8 cellular contexts compared by ENCODE assay signal in the genomic region with DNA sequence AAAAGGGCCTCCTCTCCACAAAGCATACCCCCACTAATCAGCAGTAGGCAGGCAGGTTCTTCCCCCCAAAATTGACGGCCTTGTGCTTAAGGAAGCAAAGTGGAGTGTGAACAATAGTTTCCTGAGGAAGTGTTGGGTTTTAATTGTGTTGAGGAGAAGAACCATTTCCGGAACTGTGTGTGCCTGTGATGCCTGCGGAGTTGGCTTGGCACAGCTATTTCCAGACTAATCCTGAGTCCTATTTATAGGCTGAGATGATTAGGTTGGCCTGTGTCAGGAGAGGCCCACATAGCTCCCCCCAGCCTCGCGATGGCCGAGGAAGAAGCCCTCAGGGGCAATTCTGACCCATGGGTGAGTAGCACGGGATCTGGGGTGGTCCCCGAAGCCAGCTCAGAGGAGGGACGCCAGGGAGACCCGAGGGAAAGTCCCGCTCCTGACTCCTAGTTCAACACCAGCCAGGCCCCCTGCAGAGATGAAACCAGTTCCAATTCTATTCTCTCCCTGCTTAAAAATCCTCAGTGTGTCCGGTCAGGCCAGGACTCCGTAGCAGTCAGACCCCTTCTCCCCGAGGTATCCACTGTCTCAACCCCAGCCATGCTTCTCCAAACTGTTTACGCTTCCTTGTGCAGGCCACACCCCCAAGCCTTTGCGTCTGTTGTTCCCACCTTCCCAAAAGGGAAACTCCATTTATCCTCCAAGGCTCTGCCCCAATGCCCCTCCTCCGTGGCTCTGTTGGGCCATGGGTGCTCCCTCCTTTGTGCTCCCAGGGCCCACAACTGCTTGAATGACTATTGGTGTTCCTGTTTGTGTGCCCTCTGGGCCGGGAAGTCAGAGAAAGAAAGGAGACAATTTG. TPM values are rescaled to one million over a fixed set of nuclear protein-coding genes. Genes with fewer than 3 reads are reported as not detected.
DNase-seq lines count a peak whose midpoint lies in the region; ATAC-seq and TF ChIP-seq lines count a peak whose summit lies in the region.

No MANE protein-coding gene starts in this region.

- H3F3A ChIP-seq in GM23248 (ENCODE audit: insufficient read depth) = peaks cover 53% of the 10 kb centered on the region

- H2AFZ ChIP-seq in GM23248 = peak overlapping the region; percentile 56

- H3K9me3 Mint-ChIP-seq in nephron progenitor cell = no peaks in the 10 kb centered on the region

- peaks cover 62% of the 10 kb centered on the region for H3K4me1 Mint-ChIP-seq in nephron progenitor cell

- H3K4me1 ChIP-seq in GM23248 (ENCODE audit: insufficient read depth) = peaks cover 73% of the 10 kb centered on the region

- DNase-seq in GM23248 = peak; percentile 86
- peak; percentile 79 for DNase-seq in SK-MEL-5 (ENCODE audit: low read depth, low spot score)
- DNase-seq in fibroblast of pulmonary artery (ENCODE audit: low read depth) = peak; percentile 82
- no peak for DNase-seq in nephron progenitor cell
- DNase-seq in NCI-H1092 (lab: John Stamatoyannopoulos, UW) = no peak
- DNase-seq in NCI-H1436 (lab: John Stamatoyannopoulos, UW) = no peak

- H3K27ac Mint-ChIP-seq in nephron progenitor cell = peak overlapping the region; percentile 77

- no peaks in the 10 kb centered on the region for H3K9me2 ChIP-seq in GM23248 (ENCODE audit: insufficient read depth)

- ATAC-seq in HG02678 (IDR thresholded peaks at IDR 0.05; ENCODE audit: unreplicated experiment) (no peak), GM18505 (IDR thresholded peaks at IDR 0.05; ENCODE audit: unreplicated experiment) (no peak)

- H3K4me3 ChIP-seq in GM23248 (peak overlapping the region; percentile 60; the same call in 1 of the 2 replicates), fibroblast of pulmonary artery (replicated peaks; ENCODE audit: low read depth, low read length) (no peak overlapping the region)

- H3K36me3 ChIP-seq in GM23248 (ENCODE audit: low read depth) = no peaks in the 10 kb centered on the region

- peaks cover 10% of the 10 kb centered on the region for H3K27me3 Mint-ChIP-seq in nephron progenitor cell (ENCODE audit: low read depth, poor library complexity)

- H3K27me3 ChIP-seq in GM23248 (replicated peaks; ENCODE audit: insufficient read depth) = no peaks in the 10 kb centered on the region

- H3K79me2 ChIP-seq in GM23248 (ENCODE audit: insufficient read depth) = peaks cover 43% of the 10 kb centered on the region

- H3K9ac ChIP-seq in GM23248 = peak overlapping the region; percentile 88

- peak overlapping the region; percentile 84 for H3K4me2 ChIP-seq in GM23248 (ENCODE audit: unreplicated experiment)

- H3K4me3 Mint-ChIP-seq in nephron progenitor cell = peak overlapping the region; percentile 24

- no peak for TF ChIP-seq CTCF in fibroblast of pulmonary artery (IDR thresholded peaks at IDR 0.05; ENCODE audit: low read length, missing control alignments)
- no peak for TF ChIP-seq CTCF in nephron progenitor cell (IDR thresholded peaks at IDR 0.05)

- no peaks in the 10 kb centered on the region for H3K9me3 ChIP-seq in GM23248 (ENCODE audit: low read depth)

- peak overlapping the region; percentile 99 for H3K27ac ChIP-seq in GM23248

- H3K36me3 Mint-ChIP-seq in nephron progenitor cell (ENCODE audit: low read depth) = no peaks in the 10 kb centered on the region

- no peak for TF ChIP-seq POLR2A in GM18505 (IDR thresholded peaks at IDR 0.05; ENCODE audit: borderline replicate concordance, extremely low read depth, insufficient read depth, insufficient read length)

- in situ Hi-C loops in GM23248 (cut with MboI) = no loop called here
- in situ Hi-C loops in SK-MEL-5 (cut with HindIII; ENCODE audit: low pct_unique_long_range_greater_than_20kb, low sequenced_read_pairs) = no loop called here

- WGBS in GM23248 (ENCODE audit: low coverage in 1 of 2, low lambda C conversion rate in 2 of 2, missing lambda C conversion rate in 2 of 2), 2 experiments = 6 to 8% methylated on average over 18 of the region's 18 CpGs

- H4K20me1 ChIP-seq in GM23248 (ENCODE audit: insufficient read depth) = no peaks in the 10 kb centered on the region

RNA-seq across cellular contexts. Expression of gene GSN, which starts 18.1 kb away (rescaled TPM):
- 387 and 393 TPM in 2 replicates for total RNA-seq in GM23248 (2014; rRNA removed; shearing (Covaris generic))
- 258 and 265 TPM in 2 replicates for polyA plus RNA-seq in GM23248 (2016; fragmentation: Nextera tagmentation; extraction: Ambion mirVana)
- total RNA-seq in SK-MEL-5 (2014; rRNA removed; shearing (Covaris generic)) = 343 and 358 TPM in 2 replicates
- polyA plus RNA-seq in SK-MEL-5 (2015; cell fraction: cytosol; rRNA removed) = 425 and 531 TPM in 2 replicates
- polyA plus RNA-seq in SK-MEL-5 (2015; cell fraction: nucleus; rRNA removed) = 175 and 210 TPM in 2 replicates

Comparison
In these comparisons a context has a peak if more than half of its experiments do, and no peak if none do; other contexts are left out.
1. DNase-seq: peak in GM23248 (single experiment), SK-MEL-5 (single experiment) and fibroblast of pulmonary artery (single experiment); none in nephron progenitor cell (single experiment), NCI-H1092 (single experiment) and NCI-H1436 (single experiment).